Comparison of ENCODE assay signal across 20 cellular contexts in genomic region chr2:226420646-226421045, GRCh38.
A peak's percentile ranks its signal among the peaks of the same experiment; 100 is the strongest.
DNase-seq lines count a peak whose midpoint lies in the region; ATAC-seq, FAIRE-seq and TF ChIP-seq lines count a peak whose summit lies in the region.
"Had no signal": no experiment of that assay in that cellular context is flagged by ENCODE, and none has a peak within 500 bp of the region (broad histone marks: within the 10 kb centered on the region; RNA-seq: fewer than 3 reads in every experiment).

No MANE protein-coding gene starts in this region.

- H4K20me1 ChIP-seq in BLaER1 (no peaks in the 10 kb centered on the region), IMR-90 (ENCODE audit: insufficient read depth, low read length) (no peaks in the 10 kb centered on the region), astrocyte (ENCODE audit: insufficient read depth, low read length) (no peaks in the 10 kb centered on the region)

- DNase-seq in IMR-90 (peak; percentile 37), astrocyte (ENCODE audit: low read depth) (peak; percentile 47), kidney tubule cell (ENCODE audit: low spot score) (peak; percentile 45), testis (no peak), activated gamma-delta T cell treated with Interleukin-2 at 50 U/mL for 16 hours (no peak), NCI-H187 treated with DMSO at 0.1 percent for 48 hours (lab: John Stamatoyannopoulos, UW) (no peak)
- DNase-seq: ACHN; CD4-positive, alpha-beta memory T cell; DMS153; DMS79 treated with DMSO at 0.1 percent for 48 hours; EL; GOT3; H9 had no signal

- H3K4me1 Mint-ChIP-seq in astrocyte (ENCODE audit: low read depth, unreplicated experiment) = peaks cover 26% of the 10 kb centered on the region

- no peak overlapping the region for H3K4me3 Mint-ChIP-seq in astrocyte (ENCODE audit: unreplicated experiment)
- H3K4me3 Mint-ChIP-seq: CD4-positive, alpha-beta memory T cell; H9 had no signal

- H2BK5ac ChIP-seq in IMR-90 (ENCODE audit: low read depth, low read length, poor library complexity, severe bottlenecking) = no peak overlapping the region

- peaks cover 4 to 8% of the 10 kb centered on the region in 2 experiments; a peak in 3 of 4 replicates for H3K79me1 ChIP-seq in IMR-90 (ENCODE audit: low read depth in 1 of 2, low read length in 2 of 2)

- no peak overlapping the region for H2AK5ac ChIP-seq in IMR-90 (ENCODE audit: low read depth, low read length)

- H3K4me3 ChIP-seq in BLaER1 (no peak overlapping the region), IMR-90 (ENCODE audit: insufficient read depth, low read depth, low read length) (no peak overlapping the region), astrocyte (ENCODE audit: insufficient read depth, low read depth, low read length) (no peak overlapping the region), testis (no peak overlapping the region)

- TF ChIP-seq POLR2A in IMR-90 (IDR thresholded peaks at IDR 0.05; ENCODE audit: low read depth, low read length) (no peak), testis (IDR thresholded peaks at IDR 0.05) (no peak)

- H3K27ac ChIP-seq in BLaER1 (no peak overlapping the region), IMR-90 (ENCODE audit: insufficient read depth, low read length) (no peak overlapping the region), astrocyte (ENCODE audit: low read depth, low read length) (no peak overlapping the region), testis (no peak overlapping the region)
- H3K27ac ChIP-seq: C4-2B, HL-60 had no signal

- peaks cover 46% of the 10 kb centered on the region for H3K4me1 ChIP-seq in BLaER1
- H3K4me1 ChIP-seq in IMR-90 (ENCODE audit: control insufficient read depth, insufficient read depth, low read length) = peaks cover 16% of the 10 kb centered on the region
- H3K4me1 ChIP-seq in astrocyte (ENCODE audit: insufficient read depth, low read length) = peaks cover 19% of the 10 kb centered on the region
- no peaks in the 10 kb centered on the region for H3K4me1 ChIP-seq in testis

- H3K9ac ChIP-seq in BLaER1 (no peak overlapping the region), IMR-90 (ENCODE audit: low read depth, low read length) (no peak overlapping the region), astrocyte (ENCODE audit: low read length) (no peak overlapping the region)

- no peak for FAIRE-seq in astrocyte (lab: Jason Lieb, UNC)
- FAIRE-seq: D721Med, G401.6, GM12891 had no signal

- POLR2A ChIA-PET in IMR-90 (lab: Charles Lee; ENCODE audit: unreplicated experiment) = no interaction called here

- H3K27me3 ChIP-seq in BLaER1 = no peaks in the 10 kb centered on the region
- no peaks in the 10 kb centered on the region for H3K27me3 ChIP-seq in IMR-90 (ENCODE audit: control insufficient read depth, insufficient read depth, low read length)
- H3K27me3 ChIP-seq in astrocyte (ENCODE audit: insufficient read depth, low read length) = no peaks in the 10 kb centered on the region
- no peaks in the 10 kb centered on the region for H3K27me3 ChIP-seq in testis

- H3K79me2 ChIP-seq in astrocyte (ENCODE audit: insufficient read depth, low read length) = no peaks in the 10 kb centered on the region

- H2BK15ac ChIP-seq in IMR-90 (ENCODE audit: low read depth, low read length) = 0 out of 3 replicates have a peak overlapping the region, but pooled peaks have one; percentile 17

- H3K27ac Mint-ChIP-seq in astrocyte (ENCODE audit: unreplicated experiment) = no peak overlapping the region
- H3K27ac Mint-ChIP-seq: H9 had no signal

- no peak overlapping the region; the same call in 1 of the 2 replicates for H3K18ac ChIP-seq in IMR-90 (ENCODE audit: low read depth, low read length)

- peak overlapping the region; percentile 10; the same call in 1 of the 2 replicates for H3K4ac ChIP-seq in IMR-90 (ENCODE audit: low read depth, low read length)

- H2AK9ac ChIP-seq in IMR-90 (replicated peaks; ENCODE audit: low read depth, low read length, poor library complexity) = no peak overlapping the region

- intact Hi-C loops in IMR-90 (cut with micrococcal nuclease) (loop anchor here (10.0 kb wide), 2 partner anchors 206 to 684 kb away; no protein-coding TSS in a partner anchor), testis (cut with DNase I; ENCODE audit: low total_unique reads) (no loop called here)

- H3K4me2 ChIP-seq in BLaER1 (peak overlapping the region; percentile 91; the same call in 1 of the 2 replicates), IMR-90 (ENCODE audit: low read depth, low read length) (no peak overlapping the region), astrocyte (ENCODE audit: low read length) (no peak overlapping the region)

- H2BK20ac ChIP-seq in IMR-90 (ENCODE audit: low read depth, low read length) = 0 out of 2 replicates have a peak overlapping the region, but pooled peaks have one; percentile 24

- in situ Hi-C loops in IMR-90 (cut with MboI; ENCODE audit: low sequenced_read_pairs) = loop anchor here (5.0 kb wide), 1 partner anchor 372 kb away; no protein-coding TSS in a partner anchor

- no peak for TF ChIP-seq RAD21 in IMR-90 (IDR thresholded peaks at IDR 0.05; ENCODE audit: low read length)

- dilution Hi-C loops in IMR-90 (cut with HindIII; ENCODE audit: low sequenced_read_pairs, unreplicated experiment) = no loop called here

- H3K36me3 Mint-ChIP-seq in astrocyte (ENCODE audit: low read depth, unreplicated experiment) = no peaks in the 10 kb centered on the region
- H3K36me3 Mint-ChIP-seq: CD4-positive, alpha-beta memory T cell had no signal

- no peak for ATAC-seq in IMR-90 (ENCODE audit: low read depth)
- no peak for ATAC-seq in HG03469 (IDR thresholded peaks at IDR 0.05; ENCODE audit: unreplicated experiment)

- H4K5ac ChIP-seq in IMR-90 (ENCODE audit: low read depth, low read length) = no peak overlapping the region

- no peak overlapping the region for H3K14ac ChIP-seq in IMR-90 (replicated peaks; ENCODE audit: low read depth, low read length)

- no peak overlapping the region for H3K56ac ChIP-seq in IMR-90 (ENCODE audit: extremely low read depth, insufficient read depth, low read length)

- CTCF ChIA-PET in IMR-90 (lab: Yijun Ruan, JAX) = no interaction called here

- H3K9me3 ChIP-seq in BLaER1 = no peaks in the 10 kb centered on the region
- H3K9me3 ChIP-seq in IMR-90 (ENCODE audit: control insufficient read depth, insufficient read depth, low read length) = no peaks in the 10 kb centered on the region
- H3K9me3 ChIP-seq in astrocyte (ENCODE audit: insufficient read depth, low read depth, low read length) = no peaks in the 10 kb centered on the region
- no peaks in the 10 kb centered on the region for H3K9me3 ChIP-seq in testis

- H3K36me3 ChIP-seq in BLaER1 = no peaks in the 10 kb centered on the region
- no peaks in the 10 kb centered on the region for H3K36me3 ChIP-seq in IMR-90 (ENCODE audit: control insufficient read depth, insufficient read depth, low read length)
- no peaks in the 10 kb centered on the region for H3K36me3 ChIP-seq in astrocyte (ENCODE audit: insufficient read depth, low read length)
- H3K36me3 ChIP-seq in testis (ENCODE audit: low read depth, missing control alignments) = no peaks in the 10 kb centered on the region

- no TSS peak for BruUV-seq in IMR-90 (replicated peaks; lab: Mats Ljungman, UMichigan)

- peak overlapping the region; percentile 51 for H2BK120ac ChIP-seq in IMR-90 (ENCODE audit: low read depth, low read length)

- no peaks in the 10 kb centered on the region for H3K27me3 Mint-ChIP-seq in astrocyte (ENCODE audit: low read depth, unreplicated experiment)

- TF ChIP-seq CTCF in IMR-90 (conservative IDR thresholded peaks at IDR 0.05; ENCODE audit: low read depth, low read length) (no peak), astrocyte (IDR thresholded peaks at IDR 0.05; ENCODE audit: insufficient read depth, low read depth, low read length) (no peak), testis (IDR thresholded peaks at IDR 0.05) (no peak)

- H3K23ac ChIP-seq in IMR-90 (ENCODE audit: low read depth, low read length) = no peak overlapping the region

- H2AFZ ChIP-seq in IMR-90 (replicated peaks; ENCODE audit: low read length, poor library complexity) = no peak overlapping the region
- no peak overlapping the region for H2AFZ ChIP-seq in astrocyte (ENCODE audit: low read depth, low read length)

- no peak overlapping the region for H4K91ac ChIP-seq in IMR-90 (ENCODE audit: insufficient read depth, low read depth, low read length)

- H3K9me3 Mint-ChIP-seq in astrocyte (ENCODE audit: unreplicated experiment) = no peaks in the 10 kb centered on the region
- H3K9me3 Mint-ChIP-seq: H9 had no signal

- H4K8ac ChIP-seq in IMR-90 (ENCODE audit: low read depth in 2 of 2, low read length in 2 of 2) = no peak overlapping the region

- peaks cover 1% of the 10 kb centered on the region; the same call in 1 of the 2 replicates for H3K9me1 ChIP-seq in IMR-90 (ENCODE audit: insufficient read depth, low read length)

TF ChIP-seq in IMR-90, 13 proteins besides CTCF, POLR2A, EP300 and RAD21 (continues in another document):
- no peak for TF ChIP-seq NFE2L2 (IDR thresholded peaks at IDR 0.05; ENCODE audit: low read depth, low read length)
- TF ChIP-seq RFX5 (IDR thresholded peaks at IDR 0.05; ENCODE audit: low read depth, low read length) = no peak
- no peak for TF ChIP-seq FOS (IDR thresholded peaks at IDR 0.05; ENCODE audit: low read depth, low read length)
- TF ChIP-seq ELK1 (IDR thresholded peaks at IDR 0.05; ENCODE audit: borderline replicate concordance, low read depth, low read length) = no peak
- TF ChIP-seq SMC3 (IDR thresholded peaks at IDR 0.05; ENCODE audit: low read depth, low read length) = no peak
- no peak for TF ChIP-seq MAZ (IDR thresholded peaks at IDR 0.05; ENCODE audit: borderline replicate concordance, low read depth, low read length)
- no peak for TF ChIP-seq CEBPB (IDR thresholded peaks at IDR 0.05; ENCODE audit: low read depth, low read length)
- no peak for TF ChIP-seq MXI1 (IDR thresholded peaks at IDR 0.05; ENCODE audit: borderline replicate concordance, low read depth, low read length)
- TF ChIP-seq BHLHE40 (IDR thresholded peaks at IDR 0.05; ENCODE audit: low read depth, low read length) = no peak
- no peak for TF ChIP-seq RCOR1 (IDR thresholded peaks at IDR 0.05; ENCODE audit: insufficient replicate concordance, low read length)

Comparison
In these comparisons a context has a peak if more than half of its experiments do, and no peak if none do; other contexts are left out.
1. DNase-seq: peak in IMR-90 (single experiment), astrocyte (single experiment) and kidney tubule cell (single experiment); none in testis (single experiment), activated gamma-delta T cell treated with Interleukin-2 at 50 U/mL for 16 hours (single experiment) and NCI-H187 treated with DMSO at 0.1 percent for 48 hours (single experiment).